ENCODE assay signal across 14 cellular contexts in genomic region chr19:5983367-5983955, GRCh38. TPM values are rescaled to one million over a fixed set of nuclear protein-coding genes. Genes with fewer than 3 reads are reported as not detected.
DNase-seq lines count a peak whose midpoint lies in the region; ATAC-seq, FAIRE-seq and TF ChIP-seq lines count a peak whose summit lies in the region.
"Had no signal": no experiment of that assay in that cellular context is flagged by ENCODE, and none has a peak within 500 bp of the region (broad histone marks: within the 10 kb centered on the region; RNA-seq: fewer than 3 reads in every experiment).

No MANE protein-coding gene starts in this region.

- H3K27me3 Mint-ChIP-seq in activated CD8-positive, alpha-beta T cell treated with anti-CD3 and anti-CD28 coated beads for 36 hours = peaks cover under 1% of the 10 kb centered on the region
- H3K27me3 Mint-ChIP-seq: stimulated activated naive CD8-positive, alpha-beta T cell treated with anti-CD3 and anti-CD28 coated beads, Interleukin-15, amount 100 ng/mL, for 72 hours had no signal

- peaks cover 42% of the 10 kb centered on the region for H3K4me1 Mint-ChIP-seq in activated CD8-positive, alpha-beta T cell treated with anti-CD3 and anti-CD28 coated beads for 36 hours (ENCODE audit: low read depth)

- H3K9me3 Mint-ChIP-seq in activated CD8-positive, alpha-beta T cell treated with anti-CD3 and anti-CD28 coated beads for 36 hours = no peaks in the 10 kb centered on the region
- H3K9me3 Mint-ChIP-seq: stimulated activated naive CD8-positive, alpha-beta T cell treated with anti-CD3 and anti-CD28 coated beads, Interleukin-15, amount 100 ng/mL, for 72 hours had no signal

- DNase-seq in AG10803 (ENCODE audit: low read depth) (peak; percentile 73), GM03348 (ENCODE audit: low spot score) (peak; percentile 47), left ventricle myocardium superior (peak; percentile 37), H4 (ENCODE audit: low spot score) (no peak), HUDEP-2 (lab: John Stamatoyannopoulos, UW; ENCODE audit: unreplicated experiment in 76 of 76) (no peak), HTR-8/SVneo (ENCODE audit: insufficient read length, low spot score) (no peak)
- no peak for DNase-seq in activated CD8-positive, alpha-beta T cell treated with anti-CD3 and anti-CD28 coated beads for 36 hours
- DNase-seq: central memory CD4-positive, alpha-beta T cell; NCI-H226; psoas muscle; stimulated activated CD4-positive, alpha-beta T cell treated with anti-CD3 and anti-CD28 coated beads, Interleukin-4, amount 100 ng/mL, for 1 hour; stimulated activated naive CD8-positive, alpha-beta T cell treated with anti-CD3 and anti-CD28 coated beads, Interleukin-15, amount 100 ng/mL, for 72 hours had no signal

- no peak overlapping the region for H3K4me3 Mint-ChIP-seq in activated CD8-positive, alpha-beta T cell treated with anti-CD3 and anti-CD28 coated beads for 36 hours

- CTCF ChIA-PET in activated CD8-positive, alpha-beta T cell treated with anti-CD3 and anti-CD28 coated beads for 36 hours (lab: Charles Lee) = interaction anchor here (2.0 to 8.5 kb wide), 3 partner anchors 14 to 142 kb away, joined by 6 to 91 read pairs (median 76); no protein-coding TSS in a partner anchor

- peak overlapping the region; percentile 79 for H3K27ac Mint-ChIP-seq in activated CD8-positive, alpha-beta T cell treated with anti-CD3 and anti-CD28 coated beads for 36 hours

- FAIRE-seq in HTR-8/SVneo (lab: Jason Lieb, UNC) = no peak
- FAIRE-seq: TTC549 had no signal

- no peak for ATAC-seq in activated CD8-positive, alpha-beta T cell treated with anti-CD3 and anti-CD28 coated beads for 36 hours
- ATAC-seq in left ventricle myocardium superior (no peak), GM19452 (IDR thresholded peaks at IDR 0.05; ENCODE audit: unreplicated experiment) (no peak)
- ATAC-seq: psoas muscle; stimulated activated naive CD8-positive, alpha-beta T cell treated with anti-CD3 and anti-CD28 coated beads, Interleukin-15, amount 100 ng/mL, for 72 hours had no signal

- no peak for TF ChIP-seq CTCF in AG10803 (conservative IDR thresholded peaks at IDR 0.05; ENCODE audit: low read length)
- no peak for TF ChIP-seq CTCF in activated CD8-positive, alpha-beta T cell treated with anti-CD3 and anti-CD28 coated beads for 36 hours (IDR thresholded peaks at IDR 0.05)

- POLR2A ChIA-PET in activated CD8-positive, alpha-beta T cell treated with anti-CD3 and anti-CD28 coated beads for 36 hours (lab: Charles Lee) = interaction anchor here (0.8 to 1.4 kb wide), 2 partner anchors 10 to 39 kb away, joined by 3 to 4 read pairs; no protein-coding TSS in a partner anchor

- no peak overlapping the region for H3K4me3 ChIP-seq in AG10803 (ENCODE audit: low read length)
- H3K4me3 ChIP-seq: psoas muscle had no signal

- H3K36me3 Mint-ChIP-seq in activated CD8-positive, alpha-beta T cell treated with anti-CD3 and anti-CD28 coated beads for 36 hours (ENCODE audit: low read depth) = peaks cover 13% of the 10 kb centered on the region

- intact Hi-C loops in activated CD8-positive, alpha-beta T cell treated with anti-CD3 and anti-CD28 coated beads for 36 hours (cut with micrococcal nuclease) = no loop called here
- intact Hi-C loops in left ventricle myocardium superior (cut with micrococcal nuclease) = no loop called here

RNA-seq across cellular contexts. Expression of gene RANBP3, which starts 5.5 kb away (rescaled TPM):
- 10 to 100 TPM; 74.3 to 87.5 TPM for total RNA-seq in activated CD8-positive, alpha-beta T cell treated with anti-CD3 and anti-CD28 coated beads for 36 hours
- total RNA-seq in left ventricle myocardium superior = 76.6 TPM
- total RNA-seq in H4 (2014; rRNA removed; shearing (Covaris generic)) = 54.2 and 70.6 TPM in 2 replicates

Comparison
In these comparisons a context has a peak if more than half of its experiments do, and no peak if none do; other contexts are left out.
1. DNase-seq: peak in AG10803 (single experiment), GM03348 (single experiment) and left ventricle myocardium superior (single experiment); none in activated CD8-positive, alpha-beta T cell treated with anti-CD3 and anti-CD28 coated beads for 36 hours (single experiment), H4 (single experiment), HUDEP-2 (0 of 76) and HTR-8/SVneo (single experiment).